16 cellular contexts compared by ENCODE assay signal in genomic region chr10:13078912-13079775, GRCh38. TPM values are rescaled to one million over a fixed set of nuclear protein-coding genes. Genes with fewer than 3 reads are reported as not detected.
DNase-seq lines count a peak whose midpoint lies in the region; ATAC-seq, FAIRE-seq and TF ChIP-seq lines count a peak whose summit lies in the region.
"Had no signal": no experiment of that assay in that cellular context is flagged by ENCODE, and none has a peak within 500 bp of the region (broad histone marks: within the 10 kb centered on the region; RNA-seq: fewer than 3 reads in every experiment).

No MANE protein-coding gene starts in this region.

- H2AFZ ChIP-seq in HCT116 (ENCODE audit: low read depth, low read length, poor library complexity, severe bottlenecking) (no peak overlapping the region), astrocyte (ENCODE audit: low read depth, low read length) (no peak overlapping the region), hepatocyte (peak overlapping the region; percentile 76)

- H3K9me3 Mint-ChIP-seq in astrocyte (ENCODE audit: unreplicated experiment) (peaks cover 32% of the 10 kb centered on the region), type B pancreatic cell (peaks cover 11% of the 10 kb centered on the region)

- H3K4me3 Mint-ChIP-seq in astrocyte (ENCODE audit: unreplicated experiment) (peak overlapping the region; percentile 62), type B pancreatic cell (peak overlapping the region; percentile 0)

- CTCF ChIA-PET in HCT116 (lab: Charles Lee) = no interaction called here

- no peak for TF ChIP-seq POLR2A in HCT116 (IDR thresholded peaks at IDR 0.05; ENCODE audit: borderline replicate concordance, extremely low read depth, insufficient read depth, insufficient read length)

- H3K27me3 Mint-ChIP-seq in astrocyte (ENCODE audit: low read depth, unreplicated experiment) (no peaks in the 10 kb centered on the region), type B pancreatic cell (peaks cover 5% of the 10 kb centered on the region)

- no peak for TF ChIP-seq RAD21 in HCT116 (IDR thresholded peaks at IDR 0.05; ENCODE audit: low read depth)

- TF ChIP-seq CTCF in HCT116 (IDR thresholded peaks at IDR 0.05 in 2 of 3, conservative IDR thresholded peaks at IDR 0.05 in 1 of 3; ENCODE audit: borderline replicate concordance in 1 of 3, insufficient read depth in 1 of 3, low read depth in 2 of 3, low read length in 2 of 3) (no peak), astrocyte (IDR thresholded peaks at IDR 0.05; ENCODE audit: insufficient read depth, low read depth, low read length) (no peak), hepatocyte (IDR thresholded peaks at IDR 0.05; ENCODE audit: poor library complexity) (no peak), type B pancreatic cell (conservative IDR thresholded peaks at IDR 0.05) (no peak)

- no peaks in the 10 kb centered on the region for H3K9me2 ChIP-seq in HCT116 (ENCODE audit: insufficient read depth)
- no peaks in the 10 kb centered on the region for H3K9me2 ChIP-seq in hepatocyte (replicated peaks; ENCODE audit: insufficient read depth)

- H3K4me2 ChIP-seq in HCT116 (ENCODE audit: low read length) (no peak overlapping the region), astrocyte (ENCODE audit: low read length) (no peak overlapping the region), hepatocyte (peak overlapping the region; percentile 70)
- H3K4me2 ChIP-seq: A549, BLaER1 had no signal

- no peaks in the 10 kb centered on the region for H3K79me2 ChIP-seq in HCT116 (ENCODE audit: insufficient read depth, low read length)
- no peaks in the 10 kb centered on the region for H3K79me2 ChIP-seq in astrocyte (ENCODE audit: insufficient read depth, low read length)
- no peaks in the 10 kb centered on the region for H3K79me2 ChIP-seq in hepatocyte

- H3K4me1 Mint-ChIP-seq in astrocyte (ENCODE audit: low read depth, unreplicated experiment) (peaks cover 17% of the 10 kb centered on the region), type B pancreatic cell (ENCODE audit: unreplicated experiment) (peaks cover 4% of the 10 kb centered on the region)

- H3K36me3 Mint-ChIP-seq in astrocyte (ENCODE audit: low read depth, unreplicated experiment) = peaks cover 5% of the 10 kb centered on the region
- peaks cover 4% of the 10 kb centered on the region for H3K36me3 Mint-ChIP-seq in type B pancreatic cell

- intact Hi-C loops in HCT116 (cut with micrococcal nuclease) = loop anchor here (10.0 kb wide), 1 partner anchor 814 kb away; no protein-coding TSS in a partner anchor

- H3K36me3 ChIP-seq in HCT116 (ENCODE audit: control insufficient read depth in 1 of 2, insufficient read depth in 2 of 2, low read length in 2 of 2) (no peaks in the 10 kb centered on the region), astrocyte (ENCODE audit: insufficient read depth, low read length) (no peaks in the 10 kb centered on the region), hepatocyte (replicated peaks; ENCODE audit: insufficient read depth, low read depth) (no peaks in the 10 kb centered on the region)
- H3K36me3 ChIP-seq: BLaER1, HAP-1 had no signal

- H3K4me3 ChIP-seq in HCT116 (replicated peaks in 1 of 2; ENCODE audit: low read depth in 1 of 2, low read length in 2 of 2) = no peak overlapping the region
- H3K4me3 ChIP-seq in astrocyte (ENCODE audit: insufficient read depth, low read depth, low read length) = no peak overlapping the region
- no peak overlapping the region for H3K4me3 ChIP-seq in hepatocyte
- H3K4me3 ChIP-seq: A549, BLaER1, HAP-1, SK-N-MC had no signal

- ATAC-seq in HCT116 (no peak), GM21717 (IDR thresholded peaks at IDR 0.05; ENCODE audit: unreplicated experiment) (no peak)
- ATAC-seq: A549 had no signal

- H3K27ac Mint-ChIP-seq in astrocyte (ENCODE audit: unreplicated experiment) (peak overlapping the region; percentile 94), type B pancreatic cell (no peak overlapping the region)

- RAD21 ChIA-PET in HCT116 (lab: Charles Lee; ENCODE audit: low non-redundant PET in 1 of 2, low total read pairs in 2 of 2, uncharacterized antibody in 2 of 2, unreplicated experiment in 2 of 2) = no interaction called here

- FAIRE-seq in astrocyte (lab: Jason Lieb, UNC) = no peak
- FAIRE-seq: A549, GM12891 had no signal

- H3K27me3 ChIP-seq in HCT116 (ENCODE audit: insufficient read depth, low read length) (no peaks in the 10 kb centered on the region), astrocyte (ENCODE audit: insufficient read depth, low read length) (peaks cover 5% of the 10 kb centered on the region), hepatocyte (no peaks in the 10 kb centered on the region)
- H3K27me3 ChIP-seq: BLaER1 had no signal

- BruUV-seq in HCT116 (replicated peaks; lab: Mats Ljungman, UMichigan) = no TSS peak

- H3K9me3 ChIP-seq in HCT116 (ENCODE audit: control insufficient read depth in 1 of 2, insufficient read depth in 1 of 2, low read depth in 1 of 2, low read length in 2 of 2) (peaks cover 7 to 18% of the 10 kb centered on the region in 2 experiments; a peak in 2 of 4 replicates), astrocyte (ENCODE audit: insufficient read depth, low read depth, low read length) (peaks cover 18% of the 10 kb centered on the region), hepatocyte (ENCODE audit: low read depth) (no peaks in the 10 kb centered on the region)

- no peak overlapping the region for H3K27ac ChIP-seq in HCT116 (ENCODE audit: low read depth, low read length)
- no peak overlapping the region for H3K27ac ChIP-seq in astrocyte (ENCODE audit: low read depth, low read length)
- H3K27ac ChIP-seq in hepatocyte = peak overlapping the region; percentile 97
- H3K27ac ChIP-seq: A549, BLaER1, SK-N-MC had no signal

- DNase-seq in HCT116 (ENCODE audit: low read depth, low spot score) (no peak), astrocyte (ENCODE audit: low read depth) (no peak), hepatocyte (ENCODE audit: low spot score) (peak; percentile 87), type B pancreatic cell (ENCODE audit: extremely low spot score, unreplicated experiment) (no peak), HK-2 (ENCODE audit: unreplicated experiment) (no peak), HPDE6-E6E7 (ENCODE audit: extremely low spot score) (no peak)
- DNase-seq: CD4-positive, alpha-beta memory T cell; NCI-H1105; NCI-H748 treated with DMSO at 0.1 percent for 48 hours; Right ventricle myocardium superior had no signal

- H3K9ac ChIP-seq in HCT116 (ENCODE audit: low read length) (no peak overlapping the region), astrocyte (ENCODE audit: low read length) (no peak overlapping the region)
- H3K9ac ChIP-seq: BLaER1 had no signal

- H4K20me1 ChIP-seq in HCT116 (ENCODE audit: insufficient read depth) (no peaks in the 10 kb centered on the region), astrocyte (ENCODE audit: insufficient read depth, low read length) (no peaks in the 10 kb centered on the region), hepatocyte (ENCODE audit: insufficient read depth, poor library complexity, severe bottlenecking) (no peaks in the 10 kb centered on the region)
- H4K20me1 ChIP-seq: BLaER1 had no signal

- 42% methylated on average over 16 of the region's 16 CpGs for WGBS in hepatocyte (ENCODE audit: low lambda C conversion rate, missing lambda C conversion rate)

- H3K4me1 ChIP-seq in HCT116 (ENCODE audit: control insufficient read depth in 1 of 2, insufficient read depth in 2 of 2, low read length in 2 of 2) (0 out of 4 replicates have a peak, but pooled peaks cover 0 to 4% of the 10 kb centered on the region in 2 experiments), astrocyte (ENCODE audit: insufficient read depth, low read length) (no peaks in the 10 kb centered on the region), hepatocyte (ENCODE audit: insufficient read depth) (peaks cover 31% of the 10 kb centered on the region)
- H3K4me1 ChIP-seq: A549, BLaER1, HAP-1 had no signal

- POLR2A ChIA-PET in HCT116 (lab: Charles Lee) = no interaction called here

TF ChIP-seq in HCT116, 20 proteins besides CTCF, POLR2A, EP300 and RAD21:
- TF ChIP-seq CBX3 (IDR thresholded peaks at IDR 0.05; ENCODE audit: low read depth) (peak; percentile 62; the same call in 1 of the 2 replicates), POLR2AphosphoS5 (IDR thresholded peaks at IDR 0.05; ENCODE audit: low read depth, low read length) (no peak)

RNA-seq across cellular contexts. Expression of gene OPTN, which starts 20.8 kb away (rescaled TPM):
- total RNA-seq in HCT116 (2021; ENCODE audit: unreplicated experiment) = 17.0 TPM
- 29.3 and 35.5 TPM in 2 replicates for polyA plus RNA-seq in HCT116 (2012)
- total RNA-seq in astrocyte = 161 and 164 TPM in 2 replicates
- 48.7 and 51.0 TPM in 2 replicates for total RNA-seq in hepatocyte
- polyA plus RNA-seq in hepatocyte = 79.4 and 84.6 TPM in 2 replicates
- 43.2 and 104 TPM in 2 replicates for total RNA-seq in type B pancreatic cell (ENCODE audit: low replicate concordance)
